In the genomic region with DNA sequence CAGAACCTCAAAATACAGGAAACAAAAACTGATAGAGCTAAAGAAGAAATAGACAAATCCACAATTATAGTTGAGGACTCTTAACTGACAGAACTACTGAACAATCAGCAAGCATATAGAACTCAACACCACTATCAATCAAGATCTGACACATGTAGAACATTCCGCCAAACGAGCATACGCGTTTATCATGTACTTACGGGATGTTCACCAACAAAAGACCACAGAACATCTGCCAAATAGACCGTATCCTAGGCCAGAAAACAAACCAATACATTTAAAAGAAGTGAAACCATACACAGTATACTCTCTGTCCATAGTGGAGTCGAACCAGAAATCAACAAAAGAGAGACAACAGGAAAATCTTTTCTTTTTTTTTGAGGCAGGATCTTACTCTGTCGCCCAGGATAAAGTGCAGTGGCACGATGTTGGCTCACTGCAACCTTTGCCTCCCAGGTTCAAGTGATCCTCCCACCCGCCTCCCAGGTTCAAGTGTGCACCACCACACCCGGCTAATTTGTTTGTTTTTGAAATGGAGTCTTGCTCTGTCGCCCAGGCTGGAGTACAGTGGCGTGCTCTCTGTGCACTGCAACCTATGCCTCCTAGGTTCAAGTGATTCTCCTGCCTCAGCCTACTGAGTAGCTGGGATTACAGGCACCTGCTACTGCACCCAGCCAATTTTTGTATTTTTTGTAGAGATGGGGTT, we compare ENCODE assay signal across 10 cellular contexts. TPM values are rescaled to one million over a fixed set of nuclear protein-coding genes. Genes with fewer than 3 reads are reported as not detected.
A peak's percentile ranks its signal among the peaks of the same experiment; 100 is the strongest.
DNase-seq lines count a peak whose midpoint lies in the region; ATAC-seq and TF ChIP-seq lines count a peak whose summit lies in the region.
"Had no signal": no experiment of that assay in that cellular context is flagged by ENCODE, and none has a peak within 500 bp of the region (broad histone marks: within the 10 kb centered on the region; RNA-seq: fewer than 3 reads in every experiment).

No MANE protein-coding gene starts in this region.

- H3K4me3 ChIP-seq in left lung: no peak overlapping the region
- H3K4me3 ChIP-seq: ascending aorta had no signal

- H3K27me3 ChIP-seq in left lung: no peaks in the 10 kb centered on the region
- H3K27me3 ChIP-seq: ascending aorta had no signal

- ATAC-seq in GM18505 (IDR thresholded peaks at IDR 0.05; ENCODE audit: unreplicated experiment) (peak; percentile 49), GM21447 (IDR thresholded peaks at IDR 0.05; ENCODE audit: unreplicated experiment) (peak; percentile 51), HG03565 (IDR thresholded peaks at IDR 0.05; ENCODE audit: unreplicated experiment) (peak; percentile 72), esophagus mucosa (peak; percentile 51), left lung (no peak)
- ATAC-seq: Right ventricle myocardium inferior had no signal

- DNase-seq in NCI-H146 (lab: John Stamatoyannopoulos, UW): no peak
- DNase-seq in COLO668 (lab: John Stamatoyannopoulos, UW; ENCODE audit: unreplicated experiment): no peak
- DNase-seq in SW480 (ENCODE audit: low spot score): no peak
- no peak for DNase-seq in left lung

- no peak for TF ChIP-seq POLR2A in GM18505 (IDR thresholded peaks at IDR 0.05; ENCODE audit: borderline replicate concordance, extremely low read depth, insufficient read depth, insufficient read length)

- no peaks in the 10 kb centered on the region for H3K9me3 ChIP-seq in left lung
- H3K9me3 ChIP-seq: ascending aorta had no signal

- intact Hi-C loops in left lung (cut with DNase I): no loop called here

- H3K36me3 ChIP-seq in left lung: no peaks in the 10 kb centered on the region

- H3K27ac ChIP-seq in left lung: peak overlapping the region in 1 of 2 donors; percentile 50
- H3K27ac ChIP-seq: ascending aorta had no signal

- H3K4me1 ChIP-seq in left lung: peaks cover 13 to 64% of the 10 kb centered on the region in 2 donors

- TF ChIP-seq CTCF in left lung (IDR thresholded peaks at IDR 0.05): no peak

RNA-seq across cellular contexts. Expression of gene GNA12, which starts 5.1 kb away (rescaled TPM):
- total RNA-seq in esophagus mucosa (7.5 TPM), left lung (10 to 100 TPM; 48.7 to 55.5 TPM)
